Comparison of ENCODE assay signal across 8 cellular contexts in genomic region chr1:207848234-207848633, GRCh38.
DNase-seq lines count a peak whose midpoint lies in the region; ATAC-seq lines count a peak whose summit lies in the region.

No MANE protein-coding gene starts in this region.

- H3K79me1 ChIP-seq in trophoblast cell (ENCODE audit: low read length), result no peaks in the 10 kb centered on the region

- H4K91ac ChIP-seq in trophoblast cell (ENCODE audit: low read depth, low read length), result no peak overlapping the region

- H3K18ac ChIP-seq in trophoblast cell (ENCODE audit: low read length), result no peak overlapping the region

- H3K36me3 Mint-ChIP-seq in T-helper 1 cell treated with Interleukin-12 subunit alpha and Interleukin-12 subunit beta and Interleukin-4 antibody, amounts not matched to agents 30 μg/mL and 1 μg/mL, for 36 hours (ENCODE audit: low read depth), result peaks cover 43% of the 10 kb centered on the region

- no peaks in the 10 kb centered on the region for H3K79me2 ChIP-seq in trophoblast cell (ENCODE audit: control insufficient read depth, insufficient read depth, low read length, poor library complexity)

- no peak overlapping the region for H2BK12ac ChIP-seq in trophoblast cell (ENCODE audit: low read length)

- no peak overlapping the region for H3K4ac ChIP-seq in trophoblast cell (ENCODE audit: low read depth, low read length)

- H3K4me3 Mint-ChIP-seq in T-helper 1 cell treated with Interleukin-12 subunit alpha and Interleukin-12 subunit beta and Interleukin-4 antibody, amounts not matched to agents 30 μg/mL and 1 μg/mL, for 36 hours, result peak overlapping the region; percentile 73

- H3K9me3 ChIP-seq in trophoblast cell (ENCODE audit: insufficient read depth, low read depth, low read length), result peaks cover 2% of the 10 kb centered on the region

- no peak overlapping the region for H3K9ac ChIP-seq in trophoblast cell (ENCODE audit: low read length)

- H3K27ac Mint-ChIP-seq in T-helper 1 cell treated with Interleukin-12 subunit alpha and Interleukin-12 subunit beta and Interleukin-4 antibody, amounts not matched to agents 30 μg/mL and 1 μg/mL, for 36 hours, result peak overlapping the region; percentile 84

- no peaks in the 10 kb centered on the region for H3K27me3 ChIP-seq in trophoblast cell (ENCODE audit: insufficient read depth, low read length)

- H4K8ac ChIP-seq in trophoblast cell (ENCODE audit: low read depth, low read length), result no peak overlapping the region

- peaks cover 52% of the 10 kb centered on the region for H3K4me1 Mint-ChIP-seq in T-helper 1 cell treated with Interleukin-12 subunit alpha and Interleukin-12 subunit beta and Interleukin-4 antibody, amounts not matched to agents 30 μg/mL and 1 μg/mL, for 36 hours (ENCODE audit: low read depth)

- H3K14ac ChIP-seq in trophoblast cell (ENCODE audit: low read length), result no peak overlapping the region

- no CpG with 5 or more reads among the region's 5 CpGs for WGBS in trophoblast cell (ENCODE audit: extremely low coverage, insufficient coverage, insufficient read length)

- H2BK120ac ChIP-seq in trophoblast cell (ENCODE audit: insufficient read depth, low read length, poor library complexity), result no peak overlapping the region

- no peak overlapping the region for H3K23ac ChIP-seq in trophoblast cell (ENCODE audit: low read length)

- H3K9me3 Mint-ChIP-seq in T-helper 1 cell treated with Interleukin-12 subunit alpha and Interleukin-12 subunit beta and Interleukin-4 antibody, amounts not matched to agents 30 μg/mL and 1 μg/mL, for 36 hours, result no peaks in the 10 kb centered on the region

- H3K27ac ChIP-seq in trophoblast cell (ENCODE audit: low read depth, low read length), result no peak overlapping the region

- H2AFZ ChIP-seq in trophoblast cell (ENCODE audit: insufficient read depth, low read length, poor library complexity), result no peak overlapping the region

- no peak overlapping the region for H3K4me3 ChIP-seq in trophoblast cell (ENCODE audit: low read depth, low read length)

- no peak overlapping the region for H3K4me2 ChIP-seq in trophoblast cell (ENCODE audit: low read length)

- H3K27me3 Mint-ChIP-seq in T-helper 1 cell treated with Interleukin-12 subunit alpha and Interleukin-12 subunit beta and Interleukin-4 antibody, amounts not matched to agents 30 μg/mL and 1 μg/mL, for 36 hours (ENCODE audit: low read depth), result no peaks in the 10 kb centered on the region

- no peak overlapping the region for H2AK5ac ChIP-seq in trophoblast cell (ENCODE audit: low read length)

- ATAC-seq in HG02973 (IDR thresholded peaks at IDR 0.05; ENCODE audit: unreplicated experiment) (peak; percentile 64), esophagus mucosa (peak; percentile 97)

- no peaks in the 10 kb centered on the region for H3K4me1 ChIP-seq in trophoblast cell (ENCODE audit: control insufficient read depth in 1 of 2, insufficient read depth in 2 of 2, low read length in 2 of 2)

- H2BK5ac ChIP-seq in trophoblast cell (ENCODE audit: low read depth, low read length, poor library complexity), result no peak overlapping the region

- peak; percentile 95 for DNase-seq in DMS153 (lab: John Stamatoyannopoulos, UW)
- peak; percentile 18 to 40 for DNase-seq in trophoblast cell
- no peak for DNase-seq in DMS79 treated with DMSO at 0.1 percent for 48 hours (lab: John Stamatoyannopoulos, UW)
- no peak for DNase-seq in cerebellar nuclear complex (lab: John Stamatoyannopoulos, UW)
- DNase-seq in T-helper 9 cell, result no peak

- no peaks in the 10 kb centered on the region for H3K36me3 ChIP-seq in trophoblast cell (ENCODE audit: control insufficient read depth in 1 of 2, insufficient read depth in 2 of 2, low read length in 2 of 2)

- no peak overlapping the region for H4K12ac ChIP-seq in trophoblast cell (ENCODE audit: low read depth, low read length)

Comparison
In these comparisons a context has a peak if more than half of its experiments do, and no peak if none do; other contexts are left out.
1. DNase-seq: peak in DMS153 (single experiment) and trophoblast cell (2 of 2); none in DMS79 treated with DMSO at 0.1 percent for 48 hours (single experiment), cerebellar nuclear complex (0 of 2) and T-helper 9 cell (single experiment).